ENCODE assay signal across 1 cellular context in the genomic region with DNA sequence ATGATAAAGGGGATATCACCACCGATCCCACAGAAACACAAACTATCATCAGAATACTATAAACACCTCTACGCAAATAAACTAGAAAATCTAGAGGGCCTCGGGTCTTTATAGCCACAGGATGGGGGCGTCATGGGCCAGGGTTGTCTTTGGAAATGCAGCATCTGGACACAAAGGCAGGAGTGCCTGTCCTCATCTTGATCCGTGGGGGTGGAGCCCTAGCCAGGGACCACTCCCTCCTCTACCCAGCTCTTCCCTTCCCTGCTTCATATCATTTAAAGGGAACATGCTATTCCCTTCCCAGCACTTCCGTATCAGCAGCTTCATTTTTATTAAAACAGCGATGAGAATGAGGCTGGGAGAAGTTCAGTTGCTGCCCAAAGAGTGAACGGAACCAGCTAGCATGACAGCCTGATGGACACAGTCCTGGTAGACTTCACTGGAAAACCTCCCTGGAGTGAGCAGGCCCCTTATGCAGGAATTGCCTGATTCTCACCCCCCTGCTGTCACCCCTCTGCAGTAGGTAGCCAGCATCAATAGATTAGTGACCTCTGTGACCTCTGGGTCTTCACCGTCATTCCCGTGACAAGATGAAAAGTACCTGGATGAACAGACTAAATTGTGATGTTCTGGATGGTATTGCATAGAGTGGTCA.
TF ChIP-seq lines count a peak whose summit lies in the region.

No MANE protein-coding gene starts in this region.

TF ChIP-seq in H1, 55 proteins besides CTCF, POLR2A, EP300 and RAD21 (continued from another document):
- TF ChIP-seq, protein P1, sequence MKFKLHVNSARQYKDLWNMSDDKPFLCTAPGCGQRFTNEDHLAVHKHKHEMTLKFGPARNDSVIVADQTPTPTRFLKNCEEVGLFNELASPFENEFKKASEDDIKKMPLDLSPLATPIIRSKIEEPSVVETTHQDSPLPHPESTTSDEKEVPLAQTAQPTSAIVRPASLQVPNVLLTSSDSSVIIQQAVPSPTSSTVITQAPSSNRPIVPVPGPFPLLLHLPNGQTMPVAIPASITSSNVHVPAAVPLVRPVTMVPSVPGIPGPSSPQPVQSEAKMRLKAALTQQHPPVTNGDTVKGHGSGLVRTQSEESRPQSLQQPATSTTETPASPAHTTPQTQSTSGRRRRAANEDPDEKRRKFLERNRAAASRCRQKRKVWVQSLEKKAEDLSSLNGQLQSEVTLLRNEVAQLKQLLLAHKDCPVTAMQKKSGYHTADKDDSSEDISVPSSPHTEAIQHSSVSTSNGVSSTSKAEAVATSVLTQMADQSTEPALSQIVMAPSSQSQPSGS (IDR thresholded peaks at IDR 0.05; ENCODE audit: low read length): no peak
- TF ChIP-seq CEBPB (IDR thresholded peaks at IDR 0.05; ENCODE audit: low read depth, low read length) (no peak), MAFK (IDR thresholded peaks at IDR 0.05; ENCODE audit: low read depth, low read length) (no peak), CBX8 (IDR thresholded peaks at IDR 0.05; ENCODE audit: borderline replicate concordance, low read depth, low read length) (no peak), CHD1 (IDR thresholded peaks at IDR 0.05; ENCODE audit: low read depth, low read length) (no peak), BRCA1 (IDR thresholded peaks at IDR 0.05; ENCODE audit: low read depth, low read length) (no peak), USF2 (IDR thresholded peaks at IDR 0.05; ENCODE audit: low read length) (no peak), JUND (IDR thresholded peaks at IDR 0.05; ENCODE audit: low read length) (no peak), SIRT6 (IDR thresholded peaks at IDR 0.05; ENCODE audit: low read length) (no peak), YY1 (IDR thresholded peaks at IDR 0.05; ENCODE audit: low read depth, low read length) (no peak), HDAC6 (IDR thresholded peaks at IDR 0.05; ENCODE audit: low read depth, low read length) (no peak), MAX (IDR thresholded peaks at IDR 0.05) (0 out of 2 replicates have a peak, but pooled peaks have one; percentile 9), RXRA (IDR thresholded peaks at IDR 0.05; ENCODE audit: insufficient read depth, low read depth, low read length) (peak; percentile 94), KDM1A (IDR thresholded peaks at IDR 0.05; ENCODE audit: borderline replicate concordance, low read length) (no peak), KDM5A (IDR thresholded peaks at IDR 0.05; ENCODE audit: low read length) (no peak), ZNF274 (IDR thresholded peaks at IDR 0.05; ENCODE audit: borderline replicate concordance, extremely low read depth, low read length) (no peak), SP2 (IDR thresholded peaks at IDR 0.05; ENCODE audit: low read length) (no peak), EZH2 (IDR thresholded peaks at IDR 0.05; ENCODE audit: low read depth, low read length, severe bottlenecking) (no peak), SP4 (IDR thresholded peaks at IDR 0.05; ENCODE audit: low read length) (no peak), POLR2AphosphoS5 (IDR thresholded peaks at IDR 0.05; ENCODE audit: low read depth, low read length) (peak; percentile 68), TEAD4 (IDR thresholded peaks at IDR 0.05; ENCODE audit: low read depth, low read length) (peak; percentile 86), BCL11A (IDR thresholded peaks at IDR 0.05; ENCODE audit: low read depth in 2 of 2, low read length in 2 of 2) (no peak), SIX5 (IDR thresholded peaks at IDR 0.05; ENCODE audit: low read depth, low read length) (no peak), NRF1 (IDR thresholded peaks at IDR 0.05; ENCODE audit: low read depth, low read length) (no peak), CHD2 (IDR thresholded peaks at IDR 0.05; ENCODE audit: low read length) (no peak), CTBP2 (IDR thresholded peaks at IDR 0.05; ENCODE audit: borderline replicate concordance, insufficient read depth, insufficient read length, low read length) (no peak), RNF2 (IDR thresholded peaks at IDR 0.05; ENCODE audit: borderline replicate concordance, low read depth, low read length, missing control alignments, poor library complexity, severe bottlenecking) (no peak), TAF7 (optimal IDR thresholded peaks at IDR 0.05; ENCODE audit: borderline replicate concordance, low read depth, low read length) (no peak), CBX5 (IDR thresholded peaks at IDR 0.05; ENCODE audit: low read depth, low read length) (no peak), BACH1 (IDR thresholded peaks at IDR 0.05; ENCODE audit: low read length) (no peak), SP1 (IDR thresholded peaks at IDR 0.05; ENCODE audit: low read depth, low read length) (0 out of 2 replicates have a peak, but pooled peaks have one; percentile 31), EGR1 (IDR thresholded peaks at IDR 0.05; ENCODE audit: borderline replicate concordance, low read depth, low read length) (0 out of 2 replicates have a peak, but pooled peaks have one; percentile 9), HDAC2 (IDR thresholded peaks at IDR 0.05; ENCODE audit: borderline replicate concordance in 1 of 2, low read depth in 2 of 2, low read length in 2 of 2) (0 out of 4 replicates have a peak, but pooled peaks of 1 of the 2 experiments have one; percentile 9), TAF1 (IDR thresholded peaks at IDR 0.05; ENCODE audit: low read depth, low read length) (no peak), SRF (IDR thresholded peaks at IDR 0.05; ENCODE audit: low read depth, low read length) (no peak), JUN (IDR thresholded peaks at IDR 0.05; ENCODE audit: low read depth, low read length) (no peak), TCF12 (IDR thresholded peaks at IDR 0.05; ENCODE audit: low read depth, low read length) (no peak), GTF2F1 (IDR thresholded peaks at IDR 0.05; ENCODE audit: borderline replicate concordance, low read depth, low read length) (no peak), RFX5 (IDR thresholded peaks at IDR 0.05; ENCODE audit: borderline replicate concordance, low read depth, low read length) (no peak), E2F6 (IDR thresholded peaks at IDR 0.05) (no peak), NANOG (IDR thresholded peaks at IDR 0.05; ENCODE audit: insufficient read depth, low read depth, low read length, poor library complexity, severe bottlenecking) (no peak), ATF3 (IDR thresholded peaks at IDR 0.05; ENCODE audit: insufficient read depth, low read depth, low read length) (no peak), PHF8 (conservative IDR thresholded peaks at IDR 0.05; ENCODE audit: low read depth, low read length) (no peak), RBBP5 (IDR thresholded peaks at IDR 0.05; ENCODE audit: borderline replicate concordance, low read depth, low read length) (no peak), GABPA (IDR thresholded peaks at IDR 0.05; ENCODE audit: borderline replicate concordance, insufficient read depth, low read length) (no peak), POU5F1 (IDR thresholded peaks at IDR 0.05; ENCODE audit: low read depth, low read length) (0 out of 2 replicates have a peak, but pooled peaks have one; percentile 8), FOSL1 (IDR thresholded peaks at IDR 0.05; ENCODE audit: insufficient read depth, low read depth, low read length) (no peak), SIN3A (conservative IDR thresholded peaks at IDR 0.05 in 1 of 2, IDR thresholded peaks at IDR 0.05 in 1 of 2; ENCODE audit: low read depth in 1 of 2, low read length in 2 of 2) (no peak), SUZ12 (IDR thresholded peaks at IDR 0.05; ENCODE audit: low read length) (no peak), CREB1 (IDR thresholded peaks at IDR 0.05) (peak; percentile 66)
- TF ChIP-seq, protein P2, sequence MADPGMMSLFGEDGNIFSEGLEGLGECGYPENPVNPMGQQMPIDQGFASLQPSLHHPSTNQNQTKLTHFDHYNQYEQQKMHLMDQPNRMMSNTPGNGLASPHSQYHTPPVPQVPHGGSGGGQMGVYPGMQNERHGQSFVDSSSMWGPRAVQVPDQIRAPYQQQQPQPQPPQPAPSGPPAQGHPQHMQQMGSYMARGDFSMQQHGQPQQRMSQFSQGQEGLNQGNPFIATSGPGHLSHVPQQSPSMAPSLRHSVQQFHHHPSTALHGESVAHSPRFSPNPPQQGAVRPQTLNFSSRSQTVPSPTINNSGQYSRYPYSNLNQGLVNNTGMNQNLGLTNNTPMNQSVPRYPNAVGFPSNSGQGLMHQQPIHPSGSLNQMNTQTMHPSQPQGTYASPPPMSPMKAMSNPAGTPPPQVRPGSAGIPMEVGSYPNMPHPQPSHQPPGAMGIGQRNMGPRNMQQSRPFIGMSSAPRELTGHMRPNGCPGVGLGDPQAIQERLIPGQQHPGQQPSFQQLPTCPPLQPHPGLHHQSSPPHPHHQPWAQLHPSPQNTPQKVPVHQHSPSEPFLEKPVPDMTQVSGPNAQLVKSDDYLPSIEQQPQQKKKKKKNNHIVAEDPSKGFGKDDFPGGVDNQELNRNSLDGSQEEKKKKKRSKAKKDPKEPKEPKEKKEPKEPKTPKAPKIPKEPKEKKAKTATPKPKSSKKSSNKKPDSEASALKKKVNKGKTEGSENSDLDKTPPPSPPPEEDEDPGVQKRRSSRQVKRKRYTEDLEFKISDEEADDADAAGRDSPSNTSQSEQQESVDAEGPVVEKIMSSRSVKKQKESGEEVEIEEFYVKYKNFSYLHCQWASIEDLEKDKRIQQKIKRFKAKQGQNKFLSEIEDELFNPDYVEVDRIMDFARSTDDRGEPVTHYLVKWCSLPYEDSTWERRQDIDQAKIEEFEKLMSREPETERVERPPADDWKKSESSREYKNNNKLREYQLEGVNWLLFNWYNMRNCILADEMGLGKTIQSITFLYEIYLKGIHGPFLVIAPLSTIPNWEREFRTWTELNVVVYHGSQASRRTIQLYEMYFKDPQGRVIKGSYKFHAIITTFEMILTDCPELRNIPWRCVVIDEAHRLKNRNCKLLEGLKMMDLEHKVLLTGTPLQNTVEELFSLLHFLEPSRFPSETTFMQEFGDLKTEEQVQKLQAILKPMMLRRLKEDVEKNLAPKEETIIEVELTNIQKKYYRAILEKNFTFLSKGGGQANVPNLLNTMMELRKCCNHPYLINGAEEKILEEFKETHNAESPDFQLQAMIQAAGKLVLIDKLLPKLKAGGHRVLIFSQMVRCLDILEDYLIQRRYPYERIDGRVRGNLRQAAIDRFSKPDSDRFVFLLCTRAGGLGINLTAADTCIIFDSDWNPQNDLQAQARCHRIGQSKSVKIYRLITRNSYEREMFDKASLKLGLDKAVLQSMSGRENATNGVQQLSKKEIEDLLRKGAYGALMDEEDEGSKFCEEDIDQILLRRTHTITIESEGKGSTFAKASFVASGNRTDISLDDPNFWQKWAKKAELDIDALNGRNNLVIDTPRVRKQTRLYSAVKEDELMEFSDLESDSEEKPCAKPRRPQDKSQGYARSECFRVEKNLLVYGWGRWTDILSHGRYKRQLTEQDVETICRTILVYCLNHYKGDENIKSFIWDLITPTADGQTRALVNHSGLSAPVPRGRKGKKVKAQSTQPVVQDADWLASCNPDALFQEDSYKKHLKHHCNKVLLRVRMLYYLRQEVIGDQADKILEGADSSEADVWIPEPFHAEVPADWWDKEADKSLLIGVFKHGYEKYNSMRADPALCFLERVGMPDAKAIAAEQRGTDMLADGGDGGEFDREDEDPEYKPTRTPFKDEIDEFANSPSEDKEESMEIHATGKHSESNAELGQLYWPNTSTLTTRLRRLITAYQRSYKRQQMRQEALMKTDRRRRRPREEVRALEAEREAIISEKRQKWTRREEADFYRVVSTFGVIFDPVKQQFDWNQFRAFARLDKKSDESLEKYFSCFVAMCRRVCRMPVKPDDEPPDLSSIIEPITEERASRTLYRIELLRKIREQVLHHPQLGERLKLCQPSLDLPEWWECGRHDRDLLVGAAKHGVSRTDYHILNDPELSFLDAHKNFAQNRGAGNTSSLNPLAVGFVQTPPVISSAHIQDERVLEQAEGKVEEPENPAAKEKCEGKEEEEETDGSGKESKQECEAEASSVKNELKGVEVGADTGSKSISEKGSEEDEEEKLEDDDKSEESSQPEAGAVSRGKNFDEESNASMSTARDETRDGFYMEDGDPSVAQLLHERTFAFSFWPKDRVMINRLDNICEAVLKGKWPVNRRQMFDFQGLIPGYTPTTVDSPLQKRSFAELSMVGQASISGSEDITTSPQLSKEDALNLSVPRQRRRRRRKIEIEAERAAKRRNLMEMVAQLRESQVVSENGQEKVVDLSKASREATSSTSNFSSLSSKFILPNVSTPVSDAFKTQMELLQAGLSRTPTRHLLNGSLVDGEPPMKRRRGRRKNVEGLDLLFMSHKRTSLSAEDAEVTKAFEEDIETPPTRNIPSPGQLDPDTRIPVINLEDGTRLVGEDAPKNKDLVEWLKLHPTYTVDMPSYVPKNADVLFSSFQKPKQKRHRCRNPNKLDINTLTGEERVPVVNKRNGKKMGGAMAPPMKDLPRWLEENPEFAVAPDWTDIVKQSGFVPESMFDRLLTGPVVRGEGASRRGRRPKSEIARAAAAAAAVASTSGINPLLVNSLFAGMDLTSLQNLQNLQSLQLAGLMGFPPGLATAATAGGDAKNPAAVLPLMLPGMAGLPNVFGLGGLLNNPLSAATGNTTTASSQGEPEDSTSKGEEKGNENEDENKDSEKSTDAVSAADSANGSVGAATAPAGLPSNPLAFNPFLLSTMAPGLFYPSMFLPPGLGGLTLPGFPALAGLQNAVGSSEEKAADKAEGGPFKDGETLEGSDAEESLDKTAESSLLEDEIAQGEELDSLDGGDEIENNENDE (IDR thresholded peaks at IDR 0.05; ENCODE audit: insufficient replicate concordance, low read length): no peak
